ENCODE assay signal across 1 cellular context in genomic region chr2:88209526-88210131, GRCh38.
TF ChIP-seq lines count a peak whose summit lies in the region.

No MANE protein-coding gene starts in this region.

TF ChIP-seq in HepG2, 621 proteins besides CTCF, POLR2A, EP300 and RAD21:
- TF ChIP-seq ARID2 (CRISPR knock-in tag; IDR thresholded peaks at IDR 0.05; ENCODE audit: borderline replicate concordance) = peak; percentile 81; the same call in 1 of the 2 replicates
- TF ChIP-seq ZFY (CRISPR knock-in tag; IDR thresholded peaks at IDR 0.05) = 0 out of 2 replicates have a peak, but pooled peaks have one; percentile 22
- TF ChIP-seq SIX1 (CRISPR knock-in tag; IDR thresholded peaks at IDR 0.05; ENCODE audit: borderline replicate concordance) = no peak
- no peak for TF ChIP-seq ZNF326 (CRISPR knock-in tag; IDR thresholded peaks at IDR 0.05; ENCODE audit: borderline replicate concordance)
- 0 out of 2 replicates have a peak, but pooled peaks have one; percentile 14 for TF ChIP-seq ZNF136 (CRISPR knock-in tag; IDR thresholded peaks at IDR 0.05; ENCODE audit: low read depth)
- no peak for TF ChIP-seq IRX3 (CRISPR knock-in tag; IDR thresholded peaks at IDR 0.05; ENCODE audit: borderline replicate concordance, low read depth)
- 0 out of 2 replicates have a peak, but pooled peaks have one; percentile 8 for TF ChIP-seq MTERF4 (CRISPR knock-in tag; IDR thresholded peaks at IDR 0.05)
- 0 out of 2 replicates have a peak, but pooled peaks have one; percentile 10 for TF ChIP-seq ZNF816 (CRISPR knock-in tag; IDR thresholded peaks at IDR 0.05; ENCODE audit: borderline replicate concordance)
- peak; percentile 73 for TF ChIP-seq ZNF772 (CRISPR knock-in tag; IDR thresholded peaks at IDR 0.05)
- peak; percentile 69 for TF ChIP-seq IKZF4 (CRISPR knock-in tag; IDR thresholded peaks at IDR 0.05; ENCODE audit: borderline replicate concordance, low read depth, not compliant biosample characterization)
- 0 out of 2 replicates have a peak, but pooled peaks have one; percentile 47 for TF ChIP-seq RFXAP (CRISPR knock-in tag; IDR thresholded peaks at IDR 0.05; ENCODE audit: borderline replicate concordance)
- TF ChIP-seq ZNF788 (CRISPR knock-in tag; IDR thresholded peaks at IDR 0.05; ENCODE audit: borderline replicate concordance) = 0 out of 2 replicates have a peak, but pooled peaks have one; percentile 8
- 0 out of 2 replicates have a peak, but pooled peaks have one; percentile 29 for TF ChIP-seq ZNF747 (CRISPR knock-in tag; IDR thresholded peaks at IDR 0.05; ENCODE audit: borderline replicate concordance)
TF ChIP-seq in HepG2: peak in this region for 10.
